Comparison of ENCODE assay signal across 18 cellular contexts in the genomic region with DNA sequence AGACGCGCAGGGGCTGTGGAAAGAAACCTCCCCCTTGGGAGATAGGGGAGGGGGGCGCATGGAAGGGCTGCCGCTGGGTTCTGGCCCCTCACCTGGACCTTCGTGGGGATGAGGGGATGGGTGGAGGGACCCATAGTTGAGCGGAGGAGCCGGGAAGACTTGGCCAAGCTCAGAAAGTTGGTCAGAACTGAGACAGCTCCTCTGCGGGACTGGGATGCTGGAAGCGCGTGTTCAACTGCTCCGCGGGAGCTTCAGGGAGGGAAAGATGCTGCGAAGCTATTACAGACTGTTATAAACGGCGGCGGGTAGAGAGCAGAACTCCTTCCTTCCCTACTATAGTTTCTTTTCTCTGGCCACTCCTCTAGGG. TPM values are rescaled to one million over a fixed set of nuclear protein-coding genes. Genes with fewer than 3 reads are reported as not detected.
A peak's percentile ranks its signal among the peaks of the same experiment; 100 is the strongest.
DNase-seq lines count a peak whose midpoint lies in the region; ATAC-seq, FAIRE-seq and TF ChIP-seq lines count a peak whose summit lies in the region.
"Had no signal": no experiment of that assay in that cellular context is flagged by ENCODE, and none has a peak within 500 bp of the region (broad histone marks: within the 10 kb centered on the region; RNA-seq: fewer than 3 reads in every experiment).

No MANE protein-coding gene starts in this region.

- H3K4me1 ChIP-seq in endocrine pancreas (ENCODE audit: control insufficient read depth, insufficient read depth, low read length) = no peaks in the 10 kb centered on the region
- no peaks in the 10 kb centered on the region for H3K4me1 ChIP-seq in HepG2 (ENCODE audit: insufficient read depth, low read length)

- no peak overlapping the region for H3K4me3 Mint-ChIP-seq in natural killer cell treated with Interleukin-12 subunit alpha and Interleukin-12 subunit beta and Interleukin-15 and Interleukin-18, amount 100 ng/mL, for 72 hours
- H3K4me3 Mint-ChIP-seq: activated CD8-positive, alpha-beta T cell treated with anti-CD3 and anti-CD28 coated beads, Interleukin-2, amount 10 ng/mL, durations not matched to agents 7 days and 5 days; activated naive CD4-positive, alpha-beta T cell treated with anti-CD3 and anti-CD28 coated beads for 36 hours had no signal

- FAIRE-seq in HepG2 (lab: Jason Lieb, UNC) = no peak
- FAIRE-seq: GM18507, keratinocyte had no signal

- H3K36me3 Mint-ChIP-seq in natural killer cell treated with Interleukin-12 subunit alpha and Interleukin-12 subunit beta and Interleukin-15 and Interleukin-18, amount 100 ng/mL, for 72 hours = no peaks in the 10 kb centered on the region

- H3K4me3 ChIP-seq in endocrine pancreas (ENCODE audit: control insufficient read depth, insufficient read depth, low read length) (peak overlapping the region; percentile 32), neural cell (ENCODE audit: low read length) (peak overlapping the region; percentile 77), HepG2 (replicated peaks in 1 of 3; ENCODE audit: insufficient read depth in 1 of 3, low read depth in 2 of 3, low read length in 3 of 3) (no peak overlapping the region)

- H3K79me2 ChIP-seq in neural cell (replicated peaks; ENCODE audit: insufficient read depth, low read length) (no peaks in the 10 kb centered on the region), HepG2 (ENCODE audit: insufficient read depth, low read length) (no peaks in the 10 kb centered on the region)

- 7% methylated on average over 4 of the region's 16 CpGs for WGBS in HepG2 (ENCODE audit: low lambda C conversion rate)

- H3K27me3 ChIP-seq in endocrine pancreas (ENCODE audit: control insufficient read depth, insufficient read depth, low read length) = no peaks in the 10 kb centered on the region
- peaks cover 44% of the 10 kb centered on the region for H3K27me3 ChIP-seq in neural cell (ENCODE audit: insufficient read depth, low read depth, low read length)
- peaks cover 0 to 21% of the 10 kb centered on the region in 2 experiments; a peak in 3 of 5 replicates for H3K27me3 ChIP-seq in HepG2 (ENCODE audit: control insufficient read depth in 1 of 2, insufficient read depth in 2 of 2, low read length in 2 of 2)

- H3K27ac ChIP-seq in neural cell (ENCODE audit: low read length) (no peak overlapping the region), HepG2 (ENCODE audit: extremely low read length, insufficient read depth, low read length) (no peak overlapping the region)
- H3K27ac ChIP-seq: KMS-11 had no signal

- no peaks in the 10 kb centered on the region for H3K9me2 ChIP-seq in neural cell (ENCODE audit: insufficient read depth, low read length)

- CTCF ChIA-PET in HEK293T (lab: Yijun Ruan, JAX) = no interaction called here
- CTCF ChIA-PET in HepG2 (lab: Yijun Ruan, JAX; ENCODE audit: low intra/inter-chr PET ratio, low total read pairs) = no interaction called here

- H3F3A ChIP-seq in neural cell (ENCODE audit: insufficient read depth, low read length, poor library complexity, severe bottlenecking) = no peaks in the 10 kb centered on the region

- no peak for TF ChIP-seq POLR2A in HepG2 (IDR thresholded peaks at IDR 0.05; ENCODE audit: insufficient read depth in 1 of 2, low read depth in 2 of 2, low read length in 2 of 2)

- BruUV-seq in HepG2 (replicated peaks; lab: Mats Ljungman, UMichigan) = no TSS peak

- no peak for TF ChIP-seq EP300 in neural cell (conservative IDR thresholded peaks at IDR 0.05; ENCODE audit: poor library complexity, severe bottlenecking)
- no peak for TF ChIP-seq EP300 in HepG2 (IDR thresholded peaks at IDR 0.05; ENCODE audit: low read depth in 2 of 2, low read length in 2 of 2)
- no peak for TF ChIP-seq EP300 in HepG2 (CRISPR knock-in tag; IDR thresholded peaks at IDR 0.05; ENCODE audit: borderline replicate concordance)

- no peak for TF ChIP-seq CTCF in neural cell (IDR thresholded peaks at IDR 0.05; ENCODE audit: poor library complexity, severe bottlenecking)
- TF ChIP-seq CTCF in HepG2 (CRISPR knock-in tag; IDR thresholded peaks at IDR 0.05) = no peak

- H4K20me1 ChIP-seq in neural cell (ENCODE audit: insufficient read depth) (no peaks in the 10 kb centered on the region), HepG2 (ENCODE audit: insufficient read depth, low read length) (no peaks in the 10 kb centered on the region)

- H3K9me3 ChIP-seq in endocrine pancreas (ENCODE audit: control insufficient read depth, low read length) (no peaks in the 10 kb centered on the region), neural cell (ENCODE audit: low read length) (no peaks in the 10 kb centered on the region), HepG2 (ENCODE audit: low read length) (no peaks in the 10 kb centered on the region)

- DNase-seq in Ammon's horn (ENCODE audit: low spot score) (peak; percentile 13), HEK293T (ENCODE audit: extremely low spot score) (peak; percentile 15), HepG2 (ENCODE audit: low spot score) (no peak)
- no peak for DNase-seq in natural killer cell treated with Interleukin-12 subunit alpha and Interleukin-12 subunit beta and Interleukin-15 and Interleukin-18, amount 100 ng/mL, for 72 hours (ENCODE audit: low spot score)
- DNase-seq: activated CD8-positive, alpha-beta T cell treated with anti-CD3 and anti-CD28 coated beads, Interleukin-2, amount 10 ng/mL, durations not matched to agents 7 days and 5 days; activated naive CD4-positive, alpha-beta T cell treated with anti-CD3 and anti-CD28 coated beads for 36 hours; AML-193; stimulated activated CD8-positive, alpha-beta memory T cell treated with anti-CD3 and anti-CD28 coated beads, Interleukin-4, amount 100 ng/mL, for 48 hours had no signal

- no peaks in the 10 kb centered on the region for H3K9me3 Mint-ChIP-seq in natural killer cell treated with Interleukin-12 subunit alpha and Interleukin-12 subunit beta and Interleukin-15 and Interleukin-18, amount 100 ng/mL, for 72 hours
- H3K9me3 Mint-ChIP-seq: activated naive CD4-positive, alpha-beta T cell treated with anti-CD3 and anti-CD28 coated beads for 36 hours had no signal

- H3K36me3 ChIP-seq in endocrine pancreas (ENCODE audit: control insufficient read depth, insufficient read depth, low read length) = no peaks in the 10 kb centered on the region
- no peaks in the 10 kb centered on the region for H3K36me3 ChIP-seq in neural cell (ENCODE audit: insufficient read depth, low read length)
- H3K36me3 ChIP-seq in HepG2 (replicated peaks in 1 of 2; ENCODE audit: control insufficient read depth in 1 of 2, insufficient read depth in 2 of 2, low read length in 2 of 2) = no peaks in the 10 kb centered on the region

- no peak overlapping the region for H2AFZ ChIP-seq in neural cell (ENCODE audit: low read depth, low read length)
- H2AFZ ChIP-seq in HepG2 (ENCODE audit: low read length) = no peak overlapping the region

- no peak overlapping the region for H3K9ac ChIP-seq in endocrine pancreas (ENCODE audit: control insufficient read depth, insufficient read depth, low read length)
- H3K9ac ChIP-seq in neural cell (ENCODE audit: low read length) = peak overlapping the region; percentile 53
- no peak overlapping the region for H3K9ac ChIP-seq in HepG2 (ENCODE audit: insufficient read depth, low read depth, low read length)
- H3K9ac ChIP-seq: KMS-11 had no signal

- TF ChIP-seq RAD21 in neural cell (conservative IDR thresholded peaks at IDR 0.05) = no peak
- TF ChIP-seq RAD21 in HepG2 (CRISPR knock-in tag; IDR thresholded peaks at IDR 0.05) = no peak

- intact Hi-C loops in HepG2 (cut with micrococcal nuclease; ENCODE audit: unreplicated experiment) = no loop called here

- H3K4me1 Mint-ChIP-seq in natural killer cell treated with Interleukin-12 subunit alpha and Interleukin-12 subunit beta and Interleukin-15 and Interleukin-18, amount 100 ng/mL, for 72 hours (ENCODE audit: low read depth in 2 of 2) = no peaks in the 10 kb centered on the region

- H3K4me2 ChIP-seq in neural cell (ENCODE audit: low read length) (peak overlapping the region; percentile 92), HepG2 (ENCODE audit: low read depth, low read length) (no peak overlapping the region)
- H3K4me2 ChIP-seq: KMS-11 had no signal

- in situ Hi-C loops in HepG2 (cut with HindIII; ENCODE audit: extremely low pct_ligation_motif_present, low pct_unique_long_range_greater_than_20kb) = no loop called here

- ATAC-seq in HepG2 (no peak), GM21825 (IDR thresholded peaks at IDR 0.05; ENCODE audit: unreplicated experiment) (no peak), HG03097 (IDR thresholded peaks at IDR 0.05; ENCODE audit: low FRiP score, unreplicated experiment) (no peak)
- ATAC-seq in natural killer cell treated with Interleukin-12 subunit alpha and Interleukin-12 subunit beta and Interleukin-15 and Interleukin-18, amount 100 ng/mL, for 72 hours = no peak
- ATAC-seq: activated CD8-positive, alpha-beta T cell treated with anti-CD3 and anti-CD28 coated beads, Interleukin-2, amount 10 ng/mL, durations not matched to agents 7 days and 5 days; esophagus mucosa had no signal

- POLR2A ChIA-PET in HEK293T (lab: Yijun Ruan, JAX) (no interaction called here), HepG2 (lab: Yijun Ruan, JAX) (no interaction called here)

- H3K27ac Mint-ChIP-seq in natural killer cell treated with Interleukin-12 subunit alpha and Interleukin-12 subunit beta and Interleukin-15 and Interleukin-18, amount 100 ng/mL, for 72 hours = no peak overlapping the region
- H3K27ac Mint-ChIP-seq: activated CD8-positive, alpha-beta T cell treated with anti-CD3 and anti-CD28 coated beads, Interleukin-2, amount 10 ng/mL, durations not matched to agents 7 days and 5 days; activated naive CD4-positive, alpha-beta T cell treated with anti-CD3 and anti-CD28 coated beads for 36 hours had no signal

- H3K27me3 Mint-ChIP-seq in natural killer cell treated with Interleukin-12 subunit alpha and Interleukin-12 subunit beta and Interleukin-15 and Interleukin-18, amount 100 ng/mL, for 72 hours = peaks cover 0 to 10% of the 10 kb centered on the region in 2 donors

RNA-seq across cellular contexts. Expression of a gene that starts 0.9 kb away (rescaled TPM):
- polyA plus RNA-seq in neural cell = 2.0 and 4.4 TPM in 2 replicates
- polyA minus RNA-seq in neural cell = 1.2 and 1.5 TPM in 2 replicates
- 0.04 TPM in 1 of 2 replicates, not detected in the other for total RNA-seq in HepG2 (2016; rRNA removed; fragmentation: Illumina TruSeq; extraction: Trizol)
- total RNA-seq in HepG2 (2016; cell fraction: cytosol; rRNA removed; fragmentation: Illumina TruSeq; extraction: Trizol; ENCODE audit: low read depth) = not detected in 2 replicates
- total RNA-seq in HepG2 (2016; cell fraction: insoluble cytoplasmic fraction; rRNA removed; fragmentation: Illumina TruSeq; extraction: Trizol) = not detected in 2 replicates
- not detected in 2 replicates for total RNA-seq in HepG2 (2016; cell fraction: membrane; rRNA removed; fragmentation: Illumina TruSeq; extraction: Trizol)
- total RNA-seq in HepG2 (2016; cell fraction: nucleus; rRNA removed; fragmentation: Illumina TruSeq; extraction: Trizol) = not detected in 2 replicates
- polyA plus RNA-seq in HepG2 (2011; rRNA removed) = not detected in 2 replicates
- polyA plus RNA-seq in HepG2 (2011; cell fraction: cytosol; rRNA removed) = not detected in 2 replicates
- not detected in 2 replicates for polyA plus RNA-seq in HepG2 (2011; cell fraction: nucleus; rRNA removed)
- polyA plus RNA-seq in HepG2 (2012) = not detected in 2 replicates
- not detected in 2 replicates for polyA plus RNA-seq in HepG2 (2016; cell fraction: cytosol; fragmentation: Illumina TruSeq; extraction: Trizol; ENCODE audit: low read depth)
- polyA plus RNA-seq in HepG2 (2016; cell fraction: insoluble cytoplasmic fraction; fragmentation: Illumina TruSeq; extraction: Trizol; ENCODE audit: low read depth) = not detected in 2 replicates
- not detected in 2 replicates for polyA plus RNA-seq in HepG2 (2016; cell fraction: membrane; fragmentation: Illumina TruSeq; extraction: Trizol; ENCODE audit: low read depth)
- polyA plus RNA-seq in HepG2 (2016; cell fraction: nucleus; fragmentation: Illumina TruSeq; extraction: Trizol; ENCODE audit: insufficient read depth, low read depth) = not detected in 2 replicates
- not detected in 2 replicates for polyA minus RNA-seq in HepG2 (2011; rRNA and poly(A)+ RNA removed; ENCODE audit: low replicate concordance)
- polyA minus RNA-seq in HepG2 (2011; cell fraction: cytosol; rRNA and poly(A)+ RNA removed) = not detected in 2 replicates
- not detected in 2 replicates for polyA minus RNA-seq in HepG2 (2011; cell fraction: nucleus; rRNA and poly(A)+ RNA removed)
- total RNA-seq in natural killer cell treated with Interleukin-12 subunit alpha and Interleukin-12 subunit beta and Interleukin-15 and Interleukin-18, amount 100 ng/mL, for 72 hours = not detected
- total RNA-seq: activated CD8-positive, alpha-beta T cell treated with anti-CD3 and anti-CD28 coated beads, Interleukin-2, amount 10 ng/mL, durations not matched to agents 7 days and 5 days; activated naive CD4-positive, alpha-beta T cell treated with anti-CD3 and anti-CD28 coated beads for 36 hours; esophagus mucosa; myocyte; T-helper 1 cell treated with Interleukin-12 subunit alpha and Interleukin-12 subunit beta and Interleukin-4 antibody, amounts not matched to agents 30 ng/mL and 1 ng/mL, for 36 hours had no signal
- polyA plus RNA-seq: keratinocyte had no signal

Comparison
In these comparisons a context has a peak if more than half of its experiments do, and no peak if none do; other contexts are left out.
1. DNase-seq: peak in Ammon's horn (single experiment) and HEK293T (single experiment); none in HepG2 (single experiment) and natural killer cell treated with Interleukin-12 subunit alpha and Interleukin-12 subunit beta and Interleukin-15 and Interleukin-18, amount 100 ng/mL, for 72 hours (single experiment).
2. H3K4me3 ChIP-seq: peak in endocrine pancreas (single experiment) and neural cell (single experiment); none in HepG2 (0 of 3).